8 cellular contexts compared by ENCODE assay signal in genomic region chr3:20043398-20043797, GRCh38. TPM values are rescaled to one million over a fixed set of nuclear protein-coding genes. Genes with fewer than 3 reads are reported as not detected.
DNase-seq lines count a peak whose midpoint lies in the region; ATAC-seq and FAIRE-seq lines count a peak whose summit lies in the region.

No MANE protein-coding gene starts in this region.

- intact Hi-C loops in left colon (cut with DNase I, micrococcal nuclease) = loop anchor here in 1 of 2 donors (5.0 kb wide), 1 partner anchor 96 kb away; the partner anchor contains the start of gene RAB5A

- FAIRE-seq in urothelium cell line (lab: Jason Lieb, UNC) = no peak

- peak; percentile 12 for ATAC-seq in HG02588 (IDR thresholded peaks at IDR 0.05; ENCODE audit: unreplicated experiment)
- ATAC-seq in left colon = peak; percentile 69

- DNase-seq in EH (ENCODE audit: low read depth) = peak; percentile 43
- peak; percentile 94 for DNase-seq in RPMI8226
- DNase-seq in amygdala (lab: John Stamatoyannopoulos, UW) = peak in 44 of 56 donors; percentile 5 to 87 (median 42)
- DNase-seq in left colon = peak; percentile 96
- peak; percentile 9 to 24 for DNase-seq in stimulated activated CD8-positive, alpha-beta memory T cell treated with anti-CD3 and anti-CD28 coated beads, Interleukin-2, amount 100 ng/mL, for 1 hour (ENCODE audit: low read depth in 2 of 2)
- no peak for DNase-seq in urothelium cell line (ENCODE audit: low spot score)
- DNase-seq in kidney glomerular epithelial cell (lab: John Stamatoyannopoulos, UW) = no peak

RNA-seq across cellular contexts. Expression of gene KAT2B, which starts 3.2 kb away (rescaled TPM):
- 10 to 100 TPM; 26.6 to 28.8 TPM for total RNA-seq in left colon

RNA-seq across cellular contexts. Expression of gene PP2D1, which starts 31.3 kb away (rescaled TPM):
- total RNA-seq in left colon = not detected

Comparison
In these comparisons a context has a peak if more than half of its experiments do, and no peak if none do; other contexts are left out.
1. DNase-seq: peak in EH (single experiment), RPMI8226 (single experiment), amygdala (44 of 56), left colon (2 of 2) and stimulated activated CD8-positive, alpha-beta memory T cell treated with anti-CD3 and anti-CD28 coated beads, Interleukin-2, amount 100 ng/mL, for 1 hour (2 of 2); none in urothelium cell line (single experiment) and kidney glomerular epithelial cell (single experiment).